In genomic region chr7:84248267-84248666, GRCh38 we compare ENCODE assay signal across 1 cellular context.
TF ChIP-seq lines count a peak whose summit lies in the region.

No MANE protein-coding gene starts in this region.

TF ChIP-seq in WTC11, 78 proteins besides CTCF, POLR2A, EP300 and RAD21 (continued from another document):
- TF ChIP-seq USF2 (CRISPR knock-in tag; IDR thresholded peaks at IDR 0.05) = no peak
- TF ChIP-seq AR (CRISPR knock-in tag; IDR thresholded peaks at IDR 0.05) = no peak
TF ChIP-seq in WTC11: peak in this region for 0.
